ENCODE assay signal across 1 cellular context in the genomic region with DNA sequence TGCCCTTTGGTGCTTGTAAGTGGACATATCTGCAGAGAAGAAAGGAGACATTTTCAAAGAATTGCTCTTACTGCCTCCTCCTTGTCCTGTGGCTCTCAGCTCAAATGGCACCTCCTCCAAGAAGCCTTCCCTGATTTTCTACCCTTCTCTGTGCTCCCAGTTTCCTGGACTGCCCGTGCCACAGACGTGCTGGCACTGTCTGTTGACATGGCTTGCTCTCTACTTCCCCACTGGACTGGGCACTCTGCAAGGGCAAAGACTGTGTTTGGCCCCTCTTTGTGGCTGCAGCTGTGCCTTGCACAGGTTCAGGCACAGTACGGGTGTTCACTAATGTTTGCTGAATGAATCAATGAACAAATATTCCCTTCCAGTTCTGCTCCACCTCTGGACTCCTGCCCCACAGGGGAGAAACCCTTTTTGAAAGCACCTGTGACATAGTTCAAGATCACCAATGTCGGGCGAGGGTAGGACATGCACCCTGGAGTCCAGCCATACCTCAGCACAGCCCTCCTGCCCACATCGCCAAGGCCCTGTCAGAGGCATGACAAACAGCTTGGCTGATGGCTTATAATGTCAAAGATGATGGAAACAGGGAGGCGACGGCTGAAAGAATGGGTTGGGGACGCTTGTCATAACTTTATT.
TF ChIP-seq lines count a peak whose summit lies in the region.

No MANE protein-coding gene starts in this region.

TF ChIP-seq in HepG2, 621 proteins besides CTCF, POLR2A, EP300 and RAD21 (continued from another document and continues in another):
- TF ChIP-seq, protein P1, sequence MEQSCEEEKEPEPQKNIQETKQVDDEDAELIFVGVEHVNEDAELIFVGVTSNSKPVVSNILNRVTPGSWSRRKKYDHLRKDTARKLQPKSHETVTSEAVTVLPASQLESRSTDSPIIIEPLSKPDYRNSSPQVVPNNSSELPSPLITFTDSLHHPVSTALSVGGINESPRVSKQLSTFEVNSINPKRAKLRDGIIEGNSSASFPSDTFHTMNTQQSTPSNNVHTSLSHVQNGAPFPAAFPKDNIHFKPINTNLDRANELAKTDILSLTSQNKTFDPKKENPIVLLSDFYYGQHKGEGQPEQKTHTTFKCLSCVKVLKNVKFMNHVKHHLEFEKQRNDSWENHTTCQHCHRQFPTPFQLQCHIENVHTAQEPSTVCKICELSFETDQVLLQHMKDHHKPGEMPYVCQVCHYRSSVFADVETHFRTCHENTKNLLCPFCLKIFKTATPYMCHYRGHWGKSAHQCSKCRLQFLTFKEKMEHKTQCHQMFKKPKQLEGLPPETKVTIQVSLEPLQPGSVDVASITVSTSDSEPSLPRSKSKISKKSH (CRISPR knock-in tag; IDR thresholded peaks at IDR 0.05; ENCODE audit: borderline replicate concordance) = peak; percentile 46; the same call in 1 of the 2 replicates
- TF ChIP-seq HNRNPK (IDR thresholded peaks at IDR 0.05; ENCODE audit: low read depth, low read length, poor library complexity, severe bottlenecking) = no peak
- no peak for TF ChIP-seq TOE1 (CRISPR knock-in tag; IDR thresholded peaks at IDR 0.05)
- TF ChIP-seq GLI4 (CRISPR knock-in tag; IDR thresholded peaks at IDR 0.05; ENCODE audit: borderline replicate concordance) = no peak
- no peak for TF ChIP-seq PRPF4 (IDR thresholded peaks at IDR 0.05; ENCODE audit: low read depth, low read length, poor library complexity, severe bottlenecking)
- TF ChIP-seq DNMT3B (CRISPR knock-in tag; conservative IDR thresholded peaks at IDR 0.05) = no peak
- no peak for TF ChIP-seq ZNF20 (CRISPR knock-in tag; IDR thresholded peaks at IDR 0.05)
- TF ChIP-seq THAP11 (CRISPR knock-in tag; IDR thresholded peaks at IDR 0.05) = no peak
- no peak for TF ChIP-seq POLR2G (IDR thresholded peaks at IDR 0.05; ENCODE audit: low read depth, low read length)
- TF ChIP-seq GFI1 (CRISPR knock-in tag; IDR thresholded peaks at IDR 0.05; ENCODE audit: borderline replicate concordance) = peak; percentile 18; the same call in 1 of the 2 replicates
- TF ChIP-seq MAFK (conservative IDR thresholded peaks at IDR 0.05 in 1 of 2, IDR thresholded peaks at IDR 0.05 in 1 of 2; ENCODE audit: low read length in 2 of 2) = no peak
- no peak for TF ChIP-seq ZNF354B (CRISPR knock-in tag; IDR thresholded peaks at IDR 0.05)
- TF ChIP-seq, protein P2, sequence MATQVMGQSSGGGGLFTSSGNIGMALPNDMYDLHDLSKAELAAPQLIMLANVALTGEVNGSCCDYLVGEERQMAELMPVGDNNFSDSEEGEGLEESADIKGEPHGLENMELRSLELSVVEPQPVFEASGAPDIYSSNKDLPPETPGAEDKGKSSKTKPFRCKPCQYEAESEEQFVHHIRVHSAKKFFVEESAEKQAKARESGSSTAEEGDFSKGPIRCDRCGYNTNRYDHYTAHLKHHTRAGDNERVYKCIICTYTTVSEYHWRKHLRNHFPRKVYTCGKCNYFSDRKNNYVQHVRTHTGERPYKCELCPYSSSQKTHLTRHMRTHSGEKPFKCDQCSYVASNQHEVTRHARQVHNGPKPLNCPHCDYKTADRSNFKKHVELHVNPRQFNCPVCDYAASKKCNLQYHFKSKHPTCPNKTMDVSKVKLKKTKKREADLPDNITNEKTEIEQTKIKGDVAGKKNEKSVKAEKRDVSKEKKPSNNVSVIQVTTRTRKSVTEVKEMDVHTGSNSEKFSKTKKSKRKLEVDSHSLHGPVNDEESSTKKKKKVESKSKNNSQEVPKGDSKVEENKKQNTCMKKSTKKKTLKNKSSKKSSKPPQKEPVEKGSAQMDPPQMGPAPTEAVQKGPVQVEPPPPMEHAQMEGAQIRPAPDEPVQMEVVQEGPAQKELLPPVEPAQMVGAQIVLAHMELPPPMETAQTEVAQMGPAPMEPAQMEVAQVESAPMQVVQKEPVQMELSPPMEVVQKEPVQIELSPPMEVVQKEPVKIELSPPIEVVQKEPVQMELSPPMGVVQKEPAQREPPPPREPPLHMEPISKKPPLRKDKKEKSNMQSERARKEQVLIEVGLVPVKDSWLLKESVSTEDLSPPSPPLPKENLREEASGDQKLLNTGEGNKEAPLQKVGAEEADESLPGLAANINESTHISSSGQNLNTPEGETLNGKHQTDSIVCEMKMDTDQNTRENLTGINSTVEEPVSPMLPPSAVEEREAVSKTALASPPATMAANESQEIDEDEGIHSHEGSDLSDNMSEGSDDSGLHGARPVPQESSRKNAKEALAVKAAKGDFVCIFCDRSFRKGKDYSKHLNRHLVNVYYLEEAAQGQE (IDR thresholded peaks at IDR 0.05; ENCODE audit: borderline replicate concordance in 1 of 2, low read depth in 1 of 2, low read length in 2 of 2) = no peak
- TF ChIP-seq NFE2L2 (IDR thresholded peaks at IDR 0.05; ENCODE audit: low read length) = no peak
- TF ChIP-seq TEAD2 (CRISPR knock-in tag; IDR thresholded peaks at IDR 0.05) = no peak
- no peak for TF ChIP-seq ZBTB42 (CRISPR knock-in tag; IDR thresholded peaks at IDR 0.05)
- TF ChIP-seq ZNF776 (CRISPR knock-in tag; IDR thresholded peaks at IDR 0.05) = no peak
- no peak for TF ChIP-seq ZNF264 (CRISPR knock-in tag; IDR thresholded peaks at IDR 0.05)
- TF ChIP-seq GATAD2A (CRISPR knock-in tag; IDR thresholded peaks at IDR 0.05) = 0 out of 2 replicates have a peak, but pooled peaks have one; percentile 27
- TF ChIP-seq, protein P3, sequence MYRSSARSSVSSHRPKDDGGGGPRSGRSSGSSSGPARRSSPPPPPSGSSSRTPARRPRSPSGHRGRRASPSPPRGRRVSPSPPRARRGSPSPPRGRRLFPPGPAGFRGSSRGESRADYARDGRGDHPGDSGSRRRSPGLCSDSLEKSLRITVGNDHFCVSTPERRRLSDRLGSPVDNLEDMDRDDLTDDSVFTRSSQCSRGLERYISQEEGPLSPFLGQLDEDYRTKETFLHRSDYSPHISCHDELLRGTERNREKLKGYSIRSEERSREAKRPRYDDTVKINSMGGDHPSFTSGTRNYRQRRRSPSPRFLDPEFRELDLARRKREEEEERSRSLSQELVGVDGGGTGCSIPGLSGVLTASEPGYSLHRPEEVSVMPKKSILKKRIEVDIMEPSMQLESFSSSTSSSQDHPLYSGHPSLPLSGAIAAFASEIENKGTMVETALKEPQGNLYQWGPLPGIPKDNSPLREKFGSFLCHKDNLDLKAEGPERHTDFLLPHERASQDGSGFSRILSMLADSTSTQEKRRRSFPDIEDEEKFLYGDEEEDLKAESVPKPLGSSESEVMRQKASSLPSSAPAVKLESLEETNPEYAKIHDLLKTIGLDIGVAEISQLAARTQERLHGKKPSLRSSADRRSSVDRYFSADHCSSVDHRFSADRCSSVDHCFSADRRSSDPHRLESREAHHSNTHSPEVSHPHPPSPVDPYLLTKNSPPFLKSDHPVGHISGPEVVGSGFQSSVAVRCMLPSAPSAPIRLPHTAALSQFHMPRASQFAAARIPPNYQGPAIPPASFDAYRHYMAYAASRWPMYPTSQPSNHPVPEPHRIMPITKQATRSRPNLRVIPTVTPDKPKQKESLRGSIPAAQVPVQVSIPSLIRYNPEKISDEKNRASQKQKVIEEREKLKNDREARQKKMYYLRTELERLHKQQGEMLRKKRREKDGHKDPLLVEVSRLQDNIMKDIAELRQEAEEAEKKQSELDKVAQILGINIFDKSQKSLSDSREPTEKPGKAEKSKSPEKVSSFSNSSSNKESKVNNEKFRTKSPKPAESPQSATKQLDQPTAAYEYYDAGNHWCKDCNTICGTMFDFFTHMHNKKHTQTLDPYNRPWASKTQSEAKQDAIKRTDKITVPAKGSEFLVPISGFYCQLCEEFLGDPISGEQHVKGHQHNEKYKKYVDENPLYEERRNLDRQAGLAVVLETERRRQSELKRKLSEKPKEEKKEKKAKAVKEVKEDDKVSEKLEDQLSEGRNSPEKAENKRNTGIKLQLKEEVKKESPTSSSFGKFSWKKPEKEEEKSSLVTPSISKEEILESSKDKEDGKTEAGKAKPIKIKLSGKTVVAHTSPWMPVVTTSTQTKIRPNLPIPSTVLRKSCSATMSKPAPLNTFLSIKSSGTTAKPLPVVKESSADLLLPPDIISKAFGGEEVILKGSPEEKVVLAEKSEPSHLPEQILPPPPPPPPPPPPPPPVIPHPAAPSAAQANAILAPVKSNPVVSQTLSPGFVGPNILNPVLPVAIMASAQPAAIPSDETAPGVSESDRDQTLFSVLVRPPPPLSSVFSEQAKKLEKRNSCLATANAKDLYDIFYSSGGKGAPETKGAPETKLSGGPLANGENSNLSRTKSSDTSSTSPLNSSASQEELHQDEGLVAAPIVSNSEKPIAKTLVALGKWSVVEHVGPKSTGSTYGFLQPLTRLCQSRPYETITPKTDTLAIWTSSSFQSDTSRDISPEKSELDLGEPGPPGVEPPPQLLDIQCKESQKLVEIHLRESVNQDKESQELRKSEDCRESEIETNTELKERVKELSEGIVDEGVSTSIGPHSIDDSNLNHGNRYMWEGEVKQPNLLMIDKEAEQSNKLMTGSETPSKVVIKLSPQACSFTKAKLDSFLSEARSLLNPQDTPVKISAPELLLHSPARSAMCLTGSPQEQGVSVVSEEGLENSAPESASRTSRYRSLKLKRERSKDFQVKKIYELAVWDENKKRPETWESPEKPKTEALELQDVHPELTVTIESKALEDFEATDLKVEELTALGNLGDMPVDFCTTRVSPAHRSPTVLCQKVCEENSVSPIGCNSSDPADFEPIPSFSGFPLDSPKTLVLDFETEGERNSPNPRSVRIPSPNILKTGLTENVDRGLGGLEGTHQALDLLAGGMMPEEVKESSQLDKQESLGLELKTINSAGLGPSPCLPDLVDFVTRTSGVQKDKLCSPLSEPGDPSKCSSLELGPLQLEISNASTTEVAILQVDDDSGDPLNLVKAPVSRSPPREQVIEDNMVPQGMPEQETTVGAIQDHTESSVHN (CRISPR knock-in tag; IDR thresholded peaks at IDR 0.05) = no peak
- TF ChIP-seq ATAD3A (CRISPR knock-in tag; IDR thresholded peaks at IDR 0.05) = no peak
- no peak for TF ChIP-seq GPN1 (CRISPR knock-in tag; IDR thresholded peaks at IDR 0.05; ENCODE audit: borderline replicate concordance)
- no peak for TF ChIP-seq ZNF607 (CRISPR knock-in tag; IDR thresholded peaks at IDR 0.05; ENCODE audit: borderline replicate concordance)
- TF ChIP-seq ARNTL (CRISPR knock-in tag; IDR thresholded peaks at IDR 0.05) = peak; percentile 66; the same call in 1 of the 2 replicates
- TF ChIP-seq, protein P4, sequence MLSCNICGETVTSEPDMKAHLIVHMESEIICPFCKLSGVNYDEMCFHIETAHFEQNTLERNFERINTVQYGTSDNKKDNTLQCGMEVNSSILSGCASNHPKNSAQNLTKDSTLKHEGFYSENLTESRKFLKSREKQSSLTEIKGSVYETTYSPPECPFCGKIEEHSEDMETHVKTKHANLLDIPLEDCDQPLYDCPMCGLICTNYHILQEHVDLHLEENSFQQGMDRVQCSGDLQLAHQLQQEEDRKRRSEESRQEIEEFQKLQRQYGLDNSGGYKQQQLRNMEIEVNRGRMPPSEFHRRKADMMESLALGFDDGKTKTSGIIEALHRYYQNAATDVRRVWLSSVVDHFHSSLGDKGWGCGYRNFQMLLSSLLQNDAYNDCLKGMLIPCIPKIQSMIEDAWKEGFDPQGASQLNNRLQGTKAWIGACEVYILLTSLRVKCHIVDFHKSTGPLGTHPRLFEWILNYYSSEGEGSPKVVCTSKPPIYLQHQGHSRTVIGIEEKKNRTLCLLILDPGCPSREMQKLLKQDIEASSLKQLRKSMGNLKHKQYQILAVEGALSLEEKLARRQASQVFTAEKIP (CRISPR knock-in tag; IDR thresholded peaks at IDR 0.05; ENCODE audit: borderline replicate concordance) = no peak
- 0 out of 2 replicates have a peak, but pooled peaks have one; percentile 15 for TF ChIP-seq ZNF816 (CRISPR knock-in tag; IDR thresholded peaks at IDR 0.05; ENCODE audit: borderline replicate concordance)
- no peak for TF ChIP-seq YEATS2 (CRISPR knock-in tag; IDR thresholded peaks at IDR 0.05; ENCODE audit: borderline replicate concordance)
- TF ChIP-seq FOSL1 (CRISPR knock-in tag; IDR thresholded peaks at IDR 0.05; ENCODE audit: borderline replicate concordance) = peak; percentile 83
- no peak for TF ChIP-seq ZBTB20 (CRISPR knock-in tag; IDR thresholded peaks at IDR 0.05; ENCODE audit: borderline replicate concordance, low read depth)
- TF ChIP-seq ADNP (CRISPR knock-in tag; IDR thresholded peaks at IDR 0.05) = 0 out of 2 replicates have a peak, but pooled peaks have one; percentile 84
- no peak for TF ChIP-seq ZNF674 (CRISPR knock-in tag; IDR thresholded peaks at IDR 0.05; ENCODE audit: low read depth)
- TF ChIP-seq, protein P5, sequence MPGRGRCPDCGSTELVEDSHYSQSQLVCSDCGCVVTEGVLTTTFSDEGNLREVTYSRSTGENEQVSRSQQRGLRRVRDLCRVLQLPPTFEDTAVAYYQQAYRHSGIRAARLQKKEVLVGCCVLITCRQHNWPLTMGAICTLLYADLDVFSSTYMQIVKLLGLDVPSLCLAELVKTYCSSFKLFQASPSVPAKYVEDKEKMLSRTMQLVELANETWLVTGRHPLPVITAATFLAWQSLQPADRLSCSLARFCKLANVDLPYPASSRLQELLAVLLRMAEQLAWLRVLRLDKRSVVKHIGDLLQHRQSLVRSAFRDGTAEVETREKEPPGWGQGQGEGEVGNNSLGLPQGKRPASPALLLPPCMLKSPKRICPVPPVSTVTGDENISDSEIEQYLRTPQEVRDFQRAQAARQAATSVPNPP (CRISPR knock-in tag; IDR thresholded peaks at IDR 0.05) = no peak
- no peak for TF ChIP-seq NCOA1 (CRISPR knock-in tag; IDR thresholded peaks at IDR 0.05)
- 0 out of 2 replicates have a peak, but pooled peaks have one; percentile 30 for TF ChIP-seq ZNF501 (CRISPR knock-in tag; IDR thresholded peaks at IDR 0.05)
- TF ChIP-seq, protein P6, sequence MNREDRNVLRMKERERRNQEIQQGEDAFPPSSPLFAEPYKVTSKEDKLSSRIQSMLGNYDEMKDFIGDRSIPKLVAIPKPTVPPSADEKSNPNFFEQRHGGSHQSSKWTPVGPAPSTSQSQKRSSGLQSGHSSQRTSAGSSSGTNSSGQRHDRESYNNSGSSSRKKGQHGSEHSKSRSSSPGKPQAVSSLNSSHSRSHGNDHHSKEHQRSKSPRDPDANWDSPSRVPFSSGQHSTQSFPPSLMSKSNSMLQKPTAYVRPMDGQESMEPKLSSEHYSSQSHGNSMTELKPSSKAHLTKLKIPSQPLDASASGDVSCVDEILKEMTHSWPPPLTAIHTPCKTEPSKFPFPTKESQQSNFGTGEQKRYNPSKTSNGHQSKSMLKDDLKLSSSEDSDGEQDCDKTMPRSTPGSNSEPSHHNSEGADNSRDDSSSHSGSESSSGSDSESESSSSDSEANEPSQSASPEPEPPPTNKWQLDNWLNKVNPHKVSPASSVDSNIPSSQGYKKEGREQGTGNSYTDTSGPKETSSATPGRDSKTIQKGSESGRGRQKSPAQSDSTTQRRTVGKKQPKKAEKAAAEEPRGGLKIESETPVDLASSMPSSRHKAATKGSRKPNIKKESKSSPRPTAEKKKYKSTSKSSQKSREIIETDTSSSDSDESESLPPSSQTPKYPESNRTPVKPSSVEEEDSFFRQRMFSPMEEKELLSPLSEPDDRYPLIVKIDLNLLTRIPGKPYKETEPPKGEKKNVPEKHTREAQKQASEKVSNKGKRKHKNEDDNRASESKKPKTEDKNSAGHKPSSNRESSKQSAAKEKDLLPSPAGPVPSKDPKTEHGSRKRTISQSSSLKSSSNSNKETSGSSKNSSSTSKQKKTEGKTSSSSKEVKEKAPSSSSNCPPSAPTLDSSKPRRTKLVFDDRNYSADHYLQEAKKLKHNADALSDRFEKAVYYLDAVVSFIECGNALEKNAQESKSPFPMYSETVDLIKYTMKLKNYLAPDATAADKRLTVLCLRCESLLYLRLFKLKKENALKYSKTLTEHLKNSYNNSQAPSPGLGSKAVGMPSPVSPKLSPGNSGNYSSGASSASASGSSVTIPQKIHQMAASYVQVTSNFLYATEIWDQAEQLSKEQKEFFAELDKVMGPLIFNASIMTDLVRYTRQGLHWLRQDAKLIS (CRISPR knock-in tag; IDR thresholded peaks at IDR 0.05) = no peak
- no peak for TF ChIP-seq ZBTB1 (CRISPR knock-in tag; IDR thresholded peaks at IDR 0.05; ENCODE audit: borderline replicate concordance)
